ENCODE assay signal across 8 cellular contexts in the genomic region with DNA sequence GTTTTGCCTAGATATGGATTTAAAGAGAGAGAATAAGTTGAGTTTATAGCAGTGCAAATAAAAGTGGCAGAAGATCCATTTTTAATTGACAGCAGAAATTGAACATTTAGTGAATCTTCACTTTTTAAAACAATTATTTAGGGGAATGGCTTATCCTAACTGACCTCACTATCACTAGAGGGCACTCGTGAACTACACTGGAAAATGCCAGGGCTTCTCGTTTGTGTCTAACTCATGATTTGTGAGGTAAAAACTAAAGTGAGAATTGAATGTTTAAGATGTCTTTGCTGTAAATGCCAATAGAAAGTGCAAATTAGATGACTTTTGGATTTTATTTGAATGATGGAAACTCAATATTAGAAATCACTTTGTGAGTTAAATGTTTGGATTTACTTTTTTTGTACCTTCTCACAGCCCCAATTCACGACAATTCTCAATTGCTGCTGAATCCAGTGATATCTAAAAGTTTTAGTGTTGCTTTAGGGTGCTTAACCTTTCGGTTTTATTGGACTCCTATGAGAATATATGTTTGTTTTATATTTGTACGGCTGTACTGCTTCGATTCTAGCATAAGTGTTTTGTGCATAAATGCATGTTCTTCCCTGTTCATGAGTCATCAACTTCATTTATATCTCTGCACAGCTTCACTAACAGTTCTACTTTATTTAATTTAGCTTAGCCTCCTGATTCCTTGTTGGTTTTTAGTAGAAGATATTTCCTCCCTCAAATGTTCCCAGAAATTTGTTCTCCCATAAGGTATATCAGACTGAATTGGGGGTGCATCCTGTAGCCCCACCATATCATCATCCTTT.
DNase-seq lines count a peak whose midpoint lies in the region; ATAC-seq and TF ChIP-seq lines count a peak whose summit lies in the region.

No MANE protein-coding gene starts in this region.

- H3K4me3 ChIP-seq in GM12865 (ENCODE audit: low read depth, low read length) (no peak overlapping the region), astrocyte of the cerebellum (ENCODE audit: low read depth, low read length) (no peak overlapping the region)

- in situ Hi-C loops in ACHN (cut with HindIII; ENCODE audit: low pct_ligation_motif_present, low pct_unique_long_range_greater_than_20kb, low sequenced_read_pairs) = no loop called here
- in situ Hi-C loops in astrocyte of the cerebellum (cut with HindIII; ENCODE audit: low sequenced_read_pairs) = loop anchor here (25.0 kb wide), 1 partner anchor 323 kb away; no protein-coding TSS in a partner anchor

- TF ChIP-seq CTCF in GM12865 (IDR thresholded peaks at IDR 0.05; ENCODE audit: insufficient read depth, low read depth, low read length, missing control alignments) (peak; percentile 55), astrocyte of the cerebellum (IDR thresholded peaks at IDR 0.05; ENCODE audit: low read depth, low read length, missing control alignments) (peak; percentile 77)

- ATAC-seq in HG02763 (IDR thresholded peaks at IDR 0.05; ENCODE audit: unreplicated experiment) (no peak), GM18870 (IDR thresholded peaks at IDR 0.05; ENCODE audit: unreplicated experiment) (no peak), GM21515 (IDR thresholded peaks at IDR 0.05; ENCODE audit: unreplicated experiment) (no peak)

- peak; percentile 51 for DNase-seq in ACHN
- DNase-seq in GM12865 (ENCODE audit: low read depth) = peak; percentile 24
- peak; percentile 18 for DNase-seq in NCI-H2171 (lab: John Stamatoyannopoulos, UW)
- DNase-seq in astrocyte of the cerebellum (ENCODE audit: low read depth) = peak; percentile 44
- peak; percentile 62 for DNase-seq in iris pigment epithelial cell (ENCODE audit: low read depth)
